Comparison of ENCODE assay signal across 36 cellular contexts in genomic region chr13:27388236-27388635, GRCh38.
"Had no signal": no experiment of that assay in that cellular context is flagged by ENCODE, and none has a peak within 500 bp of the region (broad histone marks: within the 10 kb centered on the region; RNA-seq: fewer than 3 reads in every experiment).

No MANE protein-coding gene starts in this region.

- H3K36me3 Mint-ChIP-seq: activated naive CD4-positive, alpha-beta T cell treated with anti-CD3 and anti-CD28 coated beads, Interleukin-2, amount 50 U/mL, for 72 hours; WTC11 had no signal

- H3K4me1 ChIP-seq: adrenal gland, body of pancreas, SJCRH30 had no signal

- H3K4me1 Mint-ChIP-seq: activated CD4-positive, alpha-beta T cell treated with anti-CD3 and anti-CD28 coated beads for 36 hours; activated CD4-positive, alpha-beta T cell treated with anti-CD3 and anti-CD28 coated beads, Interleukin-2, amount 10 ng/mL, durations not matched to agents 7 days and 5 days had no signal

- H3K27me3 Mint-ChIP-seq: activated CD4-positive, alpha-beta T cell treated with anti-CD3 and anti-CD28 coated beads for 36 hours had no signal

- H3K4me3 ChIP-seq: adrenal gland, body of pancreas, MG63, SJCRH30, SK-N-MC had no signal

- H3K27ac Mint-ChIP-seq: activated CD4-positive, alpha-beta T cell treated with anti-CD3 and anti-CD28 coated beads for 36 hours; activated CD4-positive, alpha-beta T cell treated with anti-CD3 and anti-CD28 coated beads, Interleukin-2, amount 10 ng/mL, durations not matched to agents 7 days and 5 days; activated CD8-positive, alpha-beta T cell treated with anti-CD3 and anti-CD28 coated beads, Interleukin-2, amount 10 ng/mL, durations not matched to agents 7 days and 5 days; activated naive CD4-positive, alpha-beta T cell treated with anti-CD3 and anti-CD28 coated beads for 36 hours; activated naive CD4-positive, alpha-beta T cell treated with anti-CD3 and anti-CD28 coated beads, Interleukin-2, amount 50 U/mL, for 72 hours; activated T-helper 1 cell treated with anti-CD3 and anti-CD28 coated beads, Interleukin-12 subunit alpha, Interleukin-12 subunit beta, Interleukin-2, Interleukin-4 antibody, amounts not matched to agents 30 ng/mL and 10 ng/mL and 1 ng/mL, durations not matched to agents 14 hours and 24 hours and 36 hours; WTC11 had no signal

- H3K9me3 ChIP-seq: adrenal gland, body of pancreas, MG63, SJCRH30 had no signal

- H3K27ac ChIP-seq: adrenal gland, body of pancreas, SJCRH30, SK-N-MC had no signal

- DNase-seq: activated CD4-positive, alpha-beta T cell treated with anti-CD3 and anti-CD28 coated beads for 36 hours; activated CD4-positive, alpha-beta T cell treated with anti-CD3 and anti-CD28 coated beads, Interleukin-2, amount 10 ng/mL, durations not matched to agents 7 days and 5 days; activated CD4-positive, alpha-beta T cell treated with anti-CD3 and anti-CD28 coated beads, Interleukin-2, amount 50 U/mL, for 48 hours; activated CD8-positive, alpha-beta memory T cell treated with anti-CD3 and anti-CD28 coated beads, Interleukin-2, amount 50 U/mL, for 4 hours; activated CD8-positive, alpha-beta T cell treated with anti-CD3 and anti-CD28 coated beads, Interleukin-2, amount 10 ng/mL, durations not matched to agents 7 days and 5 days; activated gamma-delta T cell treated with Interleukin-2 at 50 U/mL for 16 hours; activated naive CD4-positive, alpha-beta T cell treated with anti-CD3 and anti-CD28 coated beads for 36 hours; activated T-cell treated with anti-CD3 and anti-CD28 coated beads for 4 hours; activated T-cell treated with anti-CD3 and anti-CD28 coated beads, Interleukin-2, amount 50 U/mL, for 4 hours; adrenal gland; body of pancreas; caudate nucleus; cerebellar nuclear complex; Kasumi-1; KG1; MG63; MV-4-11; NCI-H1092; NCI-H1436 treated with DMSO at 0.1 percent for 48 hours; NCI-H187; NCI-H2029 treated with DMSO at 0.1 percent for 48 hours; NCI-H2107; NCI-H2171; NCI-H510A; NCI-H526; NCI-H748 treated with DMSO at 0.1 percent for 48 hours; NK-92 treated with Interleukin-12 subunit alpha and Interleukin-12 subunit beta, amount 100 ng/mL, for 24 hours; OCI-M1; SHP77; SJCRH30; T1000 had no signal

- ATAC-seq: activated CD4-positive, alpha-beta T cell treated with anti-CD3 and anti-CD28 coated beads for 36 hours; activated CD4-positive, CD25-positive, alpha-beta regulatory T cell treated with anti-CD3 and anti-CD28 coated beads, Interleukin-2, amount 50 U/mL, for 24 hours; activated CD8-positive, alpha-beta T cell treated with anti-CD3 and anti-CD28 coated beads, Interleukin-2, amount 10 ng/mL, durations not matched to agents 7 days and 5 days; activated naive CD4-positive, alpha-beta T cell treated with anti-CD3 and anti-CD28 coated beads, Interleukin-2, amount 50 U/mL, for 72 hours; activated T-cell treated with anti-CD3 and anti-CD28 coated beads, Interleukin-2, amount 50 U/mL, for 4 hours; body of pancreas; WTC11 had no signal

- H3K4me3 Mint-ChIP-seq: activated CD4-positive, alpha-beta T cell treated with anti-CD3 and anti-CD28 coated beads for 36 hours; activated CD4-positive, alpha-beta T cell treated with anti-CD3 and anti-CD28 coated beads, Interleukin-2, amount 10 ng/mL, durations not matched to agents 7 days and 5 days; activated CD8-positive, alpha-beta T cell treated with anti-CD3 and anti-CD28 coated beads, Interleukin-2, amount 10 ng/mL, durations not matched to agents 7 days and 5 days; activated naive CD4-positive, alpha-beta T cell treated with anti-CD3 and anti-CD28 coated beads for 36 hours; activated T-cell treated with anti-CD3 and anti-CD28 coated beads, Interleukin-2, amount 50 U/mL, for 4 hours; activated T-helper 1 cell treated with anti-CD3 and anti-CD28 coated beads, Interleukin-12 subunit alpha, Interleukin-12 subunit beta, Interleukin-2, Interleukin-4 antibody, amounts not matched to agents 30 ng/mL and 10 ng/mL and 1 ng/mL, durations not matched to agents 14 hours and 24 hours and 36 hours; WTC11 had no signal

- H3K36me3 ChIP-seq: adrenal gland, MG63, SJCRH30 had no signal

- H3K9me3 Mint-ChIP-seq: activated CD4-positive, alpha-beta T cell treated with anti-CD3 and anti-CD28 coated beads, Interleukin-2, amount 10 ng/mL, durations not matched to agents 7 days and 5 days; activated naive CD4-positive, alpha-beta T cell treated with anti-CD3 and anti-CD28 coated beads for 36 hours; activated naive CD4-positive, alpha-beta T cell treated with anti-CD3 and anti-CD28 coated beads, Interleukin-2, amount 50 U/mL, for 72 hours; activated T-cell treated with anti-CD3 and anti-CD28 coated beads, Interleukin-2, amount 50 U/mL, for 4 hours; activated T-helper 1 cell treated with anti-CD3 and anti-CD28 coated beads, Interleukin-12 subunit alpha, Interleukin-12 subunit beta, Interleukin-2, Interleukin-4 antibody, amounts not matched to agents 30 ng/mL and 10 ng/mL and 1 ng/mL, durations not matched to agents 14 hours and 24 hours and 36 hours; WTC11 had no signal

- H3K27me3 ChIP-seq: adrenal gland, body of pancreas, MG63 had no signal
